Comparison of ENCODE assay signal across 41 cellular contexts in the genomic region with DNA sequence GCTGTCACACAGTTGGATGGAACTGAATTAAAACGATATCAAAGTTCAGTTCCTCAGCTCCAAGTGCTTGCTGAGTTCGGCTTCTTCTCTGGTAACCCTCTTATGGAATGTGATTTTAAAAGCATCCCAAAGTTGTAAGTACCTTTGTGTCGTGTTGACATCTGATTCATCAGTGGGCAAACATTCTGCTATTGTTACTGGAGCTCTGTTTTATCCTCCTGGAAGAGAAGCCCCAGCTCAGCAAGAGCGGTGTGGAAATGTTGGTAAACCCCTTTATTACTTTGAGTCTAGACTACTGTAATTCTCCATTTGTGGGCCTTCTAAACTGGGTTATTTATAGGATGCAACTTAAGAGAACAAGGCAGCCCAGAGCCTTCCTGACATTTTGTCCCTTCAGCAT.
"Had no signal": no experiment of that assay in that cellular context is flagged by ENCODE, and none has a peak within 500 bp of the region (broad histone marks: within the 10 kb centered on the region; RNA-seq: fewer than 3 reads in every experiment).

No MANE protein-coding gene starts in this region.

- H3K9me3 Mint-ChIP-seq: activated CD4-positive, alpha-beta memory T cell treated with anti-CD3 and anti-CD28 coated beads, Interleukin-2, amount 10 ng/mL, durations not matched to agents 7 days and 5 days; activated CD4-positive, alpha-beta T cell treated with anti-CD3 and anti-CD28 coated beads, Interleukin-2, amount 10 ng/mL, durations not matched to agents 7 days and 5 days; activated naive CD4-positive, alpha-beta T cell treated with anti-CD3 and anti-CD28 coated beads, Interleukin-2, amount 10 ng/mL, durations not matched to agents 7 days and 5 days; activated naive CD8-positive, alpha-beta T cell treated with anti-CD3 and anti-CD28 coated beads, Interleukin-2, amount 10 ng/mL, durations not matched to agents 7 days and 5 days; activated naive CD8-positive, alpha-beta T cell treated with anti-CD3 and anti-CD28 coated beads, Interleukin-2, amount 50 U/mL, for 24 hours; activated T-cell treated with anti-CD3 and anti-CD28 coated beads, Interleukin-2, amount 50 U/mL, for 4 hours; activated T-helper 1 cell treated with anti-CD3 and anti-CD28 coated beads, Interleukin-12 subunit alpha, Interleukin-12 subunit beta, Interleukin-2, Interleukin-4 antibody, amounts not matched to agents 30 ng/mL and 10 ng/mL and 1 ng/mL, durations not matched to agents 14 hours and 24 hours and 36 hours; activated T-helper 17 cell treated with anti-CD3 and anti-CD28 coated beads, Interleukin-2, amount 50 U/mL, for 72 hours; T-helper 1 cell treated with Interleukin-12 subunit alpha and Interleukin-12 subunit beta and Interleukin-4 antibody, amounts not matched to agents 30 μg/mL and 1 μg/mL, for 36 hours; T-helper 2 cell treated with Interferon-gamma antibody and Interleukin-4, amounts not matched to agents 5 μg/mL and 100 μg/mL, for 36 hours; WTC11 had no signal

- H3K36me3 Mint-ChIP-seq: activated naive CD4-positive, alpha-beta T cell treated with anti-CD3 and anti-CD28 coated beads, Interleukin-2, amount 10 ng/mL, durations not matched to agents 7 days and 5 days; activated naive CD4-positive, alpha-beta T cell treated with anti-CD3 and anti-CD28 coated beads, Interleukin-2, amount 50 U/mL, for 24 hours; activated naive CD8-positive, alpha-beta T cell; activated naive CD8-positive, alpha-beta T cell treated with anti-CD3 and anti-CD28 coated beads, Interleukin-2, amount 10 ng/mL, durations not matched to agents 7 days and 5 days; WTC11 had no signal

- H3K27ac ChIP-seq: body of pancreas, brain microvascular endothelial cell, breast epithelium, cardiac muscle cell, VCaP had no signal

- H3K27me3 Mint-ChIP-seq: activated CD4-positive, alpha-beta memory T cell treated with anti-CD3 and anti-CD28 coated beads, Interleukin-2, amount 10 ng/mL, durations not matched to agents 7 days and 5 days; activated CD4-positive, alpha-beta T cell treated with anti-CD3 and anti-CD28 coated beads for 36 hours; activated CD4-positive, alpha-beta T cell treated with anti-CD3 and anti-CD28 coated beads, Interleukin-2, amount 10 ng/mL, durations not matched to agents 7 days and 5 days; activated naive CD4-positive, alpha-beta T cell treated with anti-CD3 and anti-CD28 coated beads, Interleukin-2, amount 10 ng/mL, durations not matched to agents 7 days and 5 days; activated naive CD4-positive, alpha-beta T cell treated with anti-CD3 and anti-CD28 coated beads, Interleukin-2, amount 50 U/mL, for 24 hours; activated naive CD8-positive, alpha-beta T cell; activated naive CD8-positive, alpha-beta T cell treated with anti-CD3 and anti-CD28 coated beads, Interleukin-2, amount 10 ng/mL, durations not matched to agents 7 days and 5 days; activated naive CD8-positive, alpha-beta T cell treated with anti-CD3 and anti-CD28 coated beads, Interleukin-2, amount 50 U/mL, for 24 hours; activated T-helper 17 cell treated with anti-CD3 and anti-CD28 coated beads, Interleukin-2, amount 50 U/mL, for 72 hours; central memory CD8-positive, alpha-beta T cell had no signal

- DNase-seq: activated CD4-positive, alpha-beta memory T cell treated with anti-CD3 and anti-CD28 coated beads, Interleukin-2, amount 10 ng/mL, durations not matched to agents 7 days and 5 days; activated CD4-positive, alpha-beta T cell treated with anti-CD3 and anti-CD28 coated beads for 1 hour; activated CD4-positive, alpha-beta T cell treated with anti-CD3 and anti-CD28 coated beads for 36 hours; activated CD4-positive, alpha-beta T cell treated with anti-CD3 and anti-CD28 coated beads for 48 hours; activated CD4-positive, alpha-beta T cell treated with anti-CD3 and anti-CD28 coated beads, Interleukin-2, amount 10 ng/mL, durations not matched to agents 7 days and 5 days; activated CD4-positive, alpha-beta T cell treated with anti-CD3 and anti-CD28 coated beads, Interleukin-2, amount 50 U/mL, for 48 hours; activated CD4-positive, CD25-positive, alpha-beta regulatory T cell; activated CD8-positive, alpha-beta memory T cell treated with anti-CD3 and anti-CD28 coated beads, Interleukin-2, amount 50 U/mL, for 4 hours; activated effector memory CD4-positive, alpha-beta T cell treated with anti-CD3 and anti-CD28 coated beads, Interleukin-2, amount 50 U/mL, for 16 hours; activated gamma-delta T cell treated with Interleukin-2 at 50 U/mL for 16 hours; activated naive CD4-positive, alpha-beta T cell; activated naive CD4-positive, alpha-beta T cell treated with anti-CD3 and anti-CD28 coated beads, Interleukin-2, amount 10 ng/mL, durations not matched to agents 7 days and 5 days; activated naive CD8-positive, alpha-beta T cell treated with anti-CD3 and anti-CD28 coated beads, Interleukin-2, amount 10 ng/mL, durations not matched to agents 7 days and 5 days; activated naive CD8-positive, alpha-beta T cell treated with anti-CD3 and anti-CD28 coated beads, Interleukin-2, amount 50 U/mL, for 24 hours; activated T-cell treated with anti-CD3 and anti-CD28 coated beads for 4 hours; activated T-cell treated with anti-CD3 and anti-CD28 coated beads, Interleukin-2, amount 50 U/mL, for 1 hour; activated T-cell treated with anti-CD3 and anti-CD28 coated beads, Interleukin-2, amount 50 U/mL, for 4 hours; activated T-cell treated with anti-CD3 and anti-CD28 coated beads, Interleukin-2, amount 50 U/mL, for 72 hours; amniotic stem cell; aorta; body of pancreas; brain microvascular endothelial cell; caudate nucleus; cerebellar nuclear complex; T-helper 1 cell; T-helper 2 cell; T-helper 9 cell had no signal

- H3K27ac Mint-ChIP-seq: activated CD4-positive, alpha-beta memory T cell treated with anti-CD3 and anti-CD28 coated beads, Interleukin-2, amount 10 ng/mL, durations not matched to agents 7 days and 5 days; activated CD4-positive, alpha-beta T cell treated with anti-CD3 and anti-CD28 coated beads for 36 hours; activated CD4-positive, alpha-beta T cell treated with anti-CD3 and anti-CD28 coated beads, Interleukin-2, amount 10 ng/mL, durations not matched to agents 7 days and 5 days; activated naive CD4-positive, alpha-beta T cell treated with anti-CD3 and anti-CD28 coated beads, Interleukin-2, amount 10 ng/mL, durations not matched to agents 7 days and 5 days; activated naive CD4-positive, alpha-beta T cell treated with anti-CD3 and anti-CD28 coated beads, Interleukin-2, amount 50 U/mL, for 24 hours; activated naive CD8-positive, alpha-beta T cell; activated naive CD8-positive, alpha-beta T cell treated with anti-CD3 and anti-CD28 coated beads, Interleukin-2, amount 10 ng/mL, durations not matched to agents 7 days and 5 days; activated naive CD8-positive, alpha-beta T cell treated with anti-CD3 and anti-CD28 coated beads, Interleukin-2, amount 50 U/mL, for 24 hours; activated T-cell treated with anti-CD3 and anti-CD28 coated beads, Interleukin-2, amount 50 U/mL, for 72 hours; activated T-helper 1 cell treated with anti-CD3 and anti-CD28 coated beads, Interleukin-12 subunit alpha, Interleukin-12 subunit beta, Interleukin-2, Interleukin-4 antibody, amounts not matched to agents 30 ng/mL and 10 ng/mL and 1 ng/mL, durations not matched to agents 14 hours and 24 hours and 36 hours; activated T-helper 17 cell treated with anti-CD3 and anti-CD28 coated beads, Interleukin-2, amount 50 U/mL, for 72 hours; T-helper 1 cell treated with Interleukin-12 subunit alpha and Interleukin-12 subunit beta and Interleukin-4 antibody, amounts not matched to agents 30 μg/mL and 1 μg/mL, for 36 hours; T-helper 2 cell treated with Interferon-gamma antibody and Interleukin-4, amounts not matched to agents 5 μg/mL and 100 μg/mL, for 36 hours; WTC11 had no signal

- H3K27me3 ChIP-seq: body of pancreas, brain microvascular endothelial cell, breast epithelium, cardiac muscle cell had no signal

- H3K4me1 ChIP-seq: body of pancreas, breast epithelium had no signal

- H3K4me1 Mint-ChIP-seq: activated CD4-positive, alpha-beta memory T cell treated with anti-CD3 and anti-CD28 coated beads, Interleukin-2, amount 10 ng/mL, durations not matched to agents 7 days and 5 days; activated CD4-positive, alpha-beta T cell treated with anti-CD3 and anti-CD28 coated beads for 36 hours; activated CD4-positive, alpha-beta T cell treated with anti-CD3 and anti-CD28 coated beads, Interleukin-2, amount 10 ng/mL, durations not matched to agents 7 days and 5 days; activated naive CD4-positive, alpha-beta T cell treated with anti-CD3 and anti-CD28 coated beads, Interleukin-2, amount 10 ng/mL, durations not matched to agents 7 days and 5 days; activated naive CD4-positive, alpha-beta T cell treated with anti-CD3 and anti-CD28 coated beads, Interleukin-2, amount 50 U/mL, for 24 hours; activated naive CD8-positive, alpha-beta T cell treated with anti-CD3 and anti-CD28 coated beads, Interleukin-2, amount 10 ng/mL, durations not matched to agents 7 days and 5 days; activated naive CD8-positive, alpha-beta T cell treated with anti-CD3 and anti-CD28 coated beads, Interleukin-2, amount 50 U/mL, for 24 hours; activated T-helper 17 cell treated with anti-CD3 and anti-CD28 coated beads, Interleukin-2, amount 50 U/mL, for 72 hours; central memory CD8-positive, alpha-beta T cell had no signal

- ATAC-seq: activated CD4-positive, alpha-beta T cell treated with anti-CD3 and anti-CD28 coated beads for 36 hours; activated CD4-positive, CD25-positive, alpha-beta regulatory T cell treated with anti-CD3 and anti-CD28 coated beads, Interleukin-2, amount 50 U/mL, for 24 hours; activated naive CD8-positive, alpha-beta T cell treated with anti-CD3 and anti-CD28 coated beads, Interleukin-2, amount 50 U/mL, for 24 hours; activated T-cell treated with anti-CD3 and anti-CD28 coated beads, Interleukin-2, amount 50 U/mL, for 4 hours; activated T-cell treated with anti-CD3 and anti-CD28 coated beads, Interleukin-2, amount 50 U/mL, for 72 hours; activated T-helper 17 cell treated with anti-CD3 and anti-CD28 coated beads, Interleukin-2, amount 50 U/mL, for 72 hours; body of pancreas; WTC11 had no signal

- FAIRE-seq: astrocyte, TTC549 had no signal

- H3K36me3 ChIP-seq: brain microvascular endothelial cell, breast epithelium, cardiac muscle cell had no signal

- H3K4me3 Mint-ChIP-seq: activated CD4-positive, alpha-beta memory T cell treated with anti-CD3 and anti-CD28 coated beads, Interleukin-2, amount 10 ng/mL, durations not matched to agents 7 days and 5 days; activated CD4-positive, alpha-beta T cell treated with anti-CD3 and anti-CD28 coated beads for 36 hours; activated CD4-positive, alpha-beta T cell treated with anti-CD3 and anti-CD28 coated beads, Interleukin-2, amount 10 ng/mL, durations not matched to agents 7 days and 5 days; activated naive CD4-positive, alpha-beta T cell treated with anti-CD3 and anti-CD28 coated beads, Interleukin-2, amount 10 ng/mL, durations not matched to agents 7 days and 5 days; activated naive CD4-positive, alpha-beta T cell treated with anti-CD3 and anti-CD28 coated beads, Interleukin-2, amount 50 U/mL, for 24 hours; activated naive CD8-positive, alpha-beta T cell; activated naive CD8-positive, alpha-beta T cell treated with anti-CD3 and anti-CD28 coated beads, Interleukin-2, amount 10 ng/mL, durations not matched to agents 7 days and 5 days; activated naive CD8-positive, alpha-beta T cell treated with anti-CD3 and anti-CD28 coated beads, Interleukin-2, amount 50 U/mL, for 24 hours; activated T-cell treated with anti-CD3 and anti-CD28 coated beads, Interleukin-2, amount 50 U/mL, for 4 hours; activated T-cell treated with anti-CD3 and anti-CD28 coated beads, Interleukin-2, amount 50 U/mL, for 72 hours; activated T-helper 1 cell treated with anti-CD3 and anti-CD28 coated beads, Interleukin-12 subunit alpha, Interleukin-12 subunit beta, Interleukin-2, Interleukin-4 antibody, amounts not matched to agents 30 ng/mL and 10 ng/mL and 1 ng/mL, durations not matched to agents 14 hours and 24 hours and 36 hours; activated T-helper 17 cell treated with anti-CD3 and anti-CD28 coated beads, Interleukin-2, amount 50 U/mL, for 72 hours; central memory CD8-positive, alpha-beta T cell; T-helper 1 cell treated with Interleukin-12 subunit alpha and Interleukin-12 subunit beta and Interleukin-4 antibody, amounts not matched to agents 30 μg/mL and 1 μg/mL, for 36 hours; T-helper 2 cell treated with Interferon-gamma antibody and Interleukin-4, amounts not matched to agents 5 μg/mL and 100 μg/mL, for 36 hours; WTC11 had no signal

- H3K4me3 ChIP-seq: body of pancreas, breast epithelium, cardiac muscle cell had no signal

- H3K9me3 ChIP-seq: body of pancreas, breast epithelium had no signal
